In genomic region chr20:3199206-3199605, GRCh38 we compare ENCODE assay signal across 19 cellular contexts. TPM values are rescaled to one million over a fixed set of nuclear protein-coding genes. Genes with fewer than 3 reads are reported as not detected.
DNase-seq lines count a peak whose midpoint lies in the region; ATAC-seq and TF ChIP-seq lines count a peak whose summit lies in the region.
"Had no signal": no experiment of that assay in that cellular context is flagged by ENCODE, and none has a peak within 500 bp of the region (broad histone marks: within the 10 kb centered on the region; RNA-seq: fewer than 3 reads in every experiment).

No MANE protein-coding gene starts in this region.

- CTCF ChIA-PET in activated naive CD4-positive, alpha-beta T cell treated with anti-CD3 and anti-CD28 coated beads, Interleukin-2, amount 10 ng/mL, durations not matched to agents 7 days and 5 days (lab: Charles Lee): interaction anchor here (0.7 kb wide), 1 partner anchor 946 kb away, joined by 4 read pairs; no protein-coding TSS in a partner anchor

- H3K27me3 Mint-ChIP-seq in activated naive CD4-positive, alpha-beta T cell treated with anti-CD3 and anti-CD28 coated beads, Interleukin-2, amount 50 U/mL, for 24 hours: no peaks in the 10 kb centered on the region
- H3K27me3 Mint-ChIP-seq in activated naive CD4-positive, alpha-beta T cell treated with anti-CD3 and anti-CD28 coated beads, Interleukin-2, amount 10 ng/mL, durations not matched to agents 7 days and 5 days: no peaks in the 10 kb centered on the region
- H3K27me3 Mint-ChIP-seq in glutamatergic neuron (ENCODE audit: unreplicated experiment): peaks cover 3% of the 10 kb centered on the region
- H3K27me3 Mint-ChIP-seq in stimulated activated memory B cell treated with anti-CD40 and anti-IgM and Interleukin-4, amounts not matched to agents 10 μg/mL and 1 μg/mL and 100 μg/mL, for 72 hours: no peaks in the 10 kb centered on the region
- H3K27me3 Mint-ChIP-seq: B cell had no signal

- ATAC-seq in stimulated activated memory B cell treated with anti-CD40 and anti-IgM and Interleukin-4, amounts not matched to agents 10 μg/mL and 1 μg/mL and 100 μg/mL, for 72 hours: no peak
- ATAC-seq: HCT116, Right ventricle myocardium inferior had no signal

- H3K36me3 Mint-ChIP-seq in activated naive CD4-positive, alpha-beta T cell treated with anti-CD3 and anti-CD28 coated beads, Interleukin-2, amount 50 U/mL, for 24 hours: peaks cover 18% of the 10 kb centered on the region
- H3K36me3 Mint-ChIP-seq in activated naive CD4-positive, alpha-beta T cell treated with anti-CD3 and anti-CD28 coated beads, Interleukin-2, amount 10 ng/mL, durations not matched to agents 7 days and 5 days: peaks cover 45% of the 10 kb centered on the region
- H3K36me3 Mint-ChIP-seq in glutamatergic neuron (ENCODE audit: unreplicated experiment): peaks cover 7% of the 10 kb centered on the region
- peaks cover 50% of the 10 kb centered on the region for H3K36me3 Mint-ChIP-seq in stimulated activated memory B cell treated with anti-CD40 and anti-IgM and Interleukin-4, amounts not matched to agents 10 μg/mL and 1 μg/mL and 100 μg/mL, for 72 hours

- no peaks in the 10 kb centered on the region for H3K9me3 Mint-ChIP-seq in activated naive CD4-positive, alpha-beta T cell treated with anti-CD3 and anti-CD28 coated beads, Interleukin-2, amount 50 U/mL, for 24 hours
- H3K9me3 Mint-ChIP-seq in activated naive CD4-positive, alpha-beta T cell treated with anti-CD3 and anti-CD28 coated beads, Interleukin-2, amount 10 ng/mL, durations not matched to agents 7 days and 5 days: no peaks in the 10 kb centered on the region
- peaks cover 2% of the 10 kb centered on the region for H3K9me3 Mint-ChIP-seq in glutamatergic neuron (ENCODE audit: unreplicated experiment)
- H3K9me3 Mint-ChIP-seq in stimulated activated memory B cell treated with anti-CD40 and anti-IgM and Interleukin-4, amounts not matched to agents 10 μg/mL and 1 μg/mL and 100 μg/mL, for 72 hours: no peaks in the 10 kb centered on the region
- H3K9me3 Mint-ChIP-seq: CD14-positive monocyte had no signal

- H3K4me1 Mint-ChIP-seq in activated naive CD4-positive, alpha-beta T cell treated with anti-CD3 and anti-CD28 coated beads, Interleukin-2, amount 50 U/mL, for 24 hours: peaks cover 21% of the 10 kb centered on the region
- peaks cover 31% of the 10 kb centered on the region for H3K4me1 Mint-ChIP-seq in activated naive CD4-positive, alpha-beta T cell treated with anti-CD3 and anti-CD28 coated beads, Interleukin-2, amount 10 ng/mL, durations not matched to agents 7 days and 5 days
- no peaks in the 10 kb centered on the region for H3K4me1 Mint-ChIP-seq in glutamatergic neuron (ENCODE audit: low read depth, unreplicated experiment)
- H3K4me1 Mint-ChIP-seq in stimulated activated memory B cell treated with anti-CD40 and anti-IgM and Interleukin-4, amounts not matched to agents 10 μg/mL and 1 μg/mL and 100 μg/mL, for 72 hours: peaks cover 25% of the 10 kb centered on the region

- DNase-seq in activated naive CD4-positive, alpha-beta T cell treated with anti-CD3 and anti-CD28 coated beads, Interleukin-2, amount 10 ng/mL, durations not matched to agents 7 days and 5 days: no peak
- DNase-seq in D341Med (ENCODE audit: low spot score) (peak; percentile 5), glutamatergic neuron (no peak), NCI-H774 (lab: John Stamatoyannopoulos, UW) (no peak), NCI-H1092 treated with DMSO at 0.1 percent for 48 hours (lab: John Stamatoyannopoulos, UW) (no peak)
- DNase-seq in activated CD4-positive, alpha-beta T cell treated with anti-CD3 and anti-CD28 coated beads for 1 hour: no peak
- DNase-seq: DMS79, IMR-90, NCI-H1105 treated with DMSO at 0.1 percent for 48 hours, NCI-H2081, NCI-H2171 treated with DMSO at 0.1 percent for 48 hours, NCI-H524 treated with DMSO at 0.1 percent for 48 hours, OCI-M1 had no signal

- no peak overlapping the region for H3K4me3 Mint-ChIP-seq in activated naive CD4-positive, alpha-beta T cell treated with anti-CD3 and anti-CD28 coated beads, Interleukin-2, amount 50 U/mL, for 24 hours
- H3K4me3 Mint-ChIP-seq in activated naive CD4-positive, alpha-beta T cell treated with anti-CD3 and anti-CD28 coated beads, Interleukin-2, amount 10 ng/mL, durations not matched to agents 7 days and 5 days: no peak overlapping the region
- peak overlapping the region; percentile 13 for H3K4me3 Mint-ChIP-seq in glutamatergic neuron (ENCODE audit: unreplicated experiment)
- H3K4me3 Mint-ChIP-seq in stimulated activated memory B cell treated with anti-CD40 and anti-IgM and Interleukin-4, amounts not matched to agents 10 μg/mL and 1 μg/mL and 100 μg/mL, for 72 hours: no peak overlapping the region
- H3K4me3 Mint-ChIP-seq: B cell had no signal

- TF ChIP-seq CTCF in glutamatergic neuron (IDR thresholded peaks at IDR 0.05; ENCODE audit: partially characterized antibody, unreplicated experiment): no peak

- H3K27ac Mint-ChIP-seq in activated naive CD4-positive, alpha-beta T cell treated with anti-CD3 and anti-CD28 coated beads, Interleukin-2, amount 50 U/mL, for 24 hours: peak overlapping the region; percentile 13
- H3K27ac Mint-ChIP-seq in activated naive CD4-positive, alpha-beta T cell treated with anti-CD3 and anti-CD28 coated beads, Interleukin-2, amount 10 ng/mL, durations not matched to agents 7 days and 5 days: no peak overlapping the region
- H3K27ac Mint-ChIP-seq in glutamatergic neuron (ENCODE audit: unreplicated experiment): no peak overlapping the region
- peak overlapping the region; percentile 25 for H3K27ac Mint-ChIP-seq in stimulated activated memory B cell treated with anti-CD40 and anti-IgM and Interleukin-4, amounts not matched to agents 10 μg/mL and 1 μg/mL and 100 μg/mL, for 72 hours
- H3K27ac Mint-ChIP-seq: B cell had no signal

RNA-seq across cellular contexts. Expression of gene DDRGK1, which starts 5.3 kb away (rescaled TPM):
- 59.3 TPM for total RNA-seq in glutamatergic neuron (ENCODE audit: unreplicated experiment)

RNA-seq across cellular contexts. Expression of gene ITPA, which starts 10.1 kb away (rescaled TPM):
- 72.1 TPM for total RNA-seq in glutamatergic neuron (ENCODE audit: unreplicated experiment)

RNA-seq across cellular contexts. Expression of gene LZTS3, which starts 25.9 kb away (rescaled TPM):
- total RNA-seq in glutamatergic neuron (ENCODE audit: unreplicated experiment): 56.8 TPM

RNA-seq across cellular contexts. Expression of gene FASTKD5, which starts 39.5 kb away (rescaled TPM):
- total RNA-seq in glutamatergic neuron (ENCODE audit: unreplicated experiment): 19.5 TPM

RNA-seq across cellular contexts. Expression of gene UBOX5, which starts 39.5 kb away (rescaled TPM):
- total RNA-seq in glutamatergic neuron (ENCODE audit: unreplicated experiment): 8.6 TPM

Comparison
In these comparisons a context has a peak if more than half of its experiments do, and no peak if none do; other contexts are left out.
1. H3K27ac Mint-ChIP-seq: peak in activated naive CD4-positive, alpha-beta T cell treated with anti-CD3 and anti-CD28 coated beads, Interleukin-2, amount 50 U/mL, for 24 hours (single experiment) and stimulated activated memory B cell treated with anti-CD40 and anti-IgM and Interleukin-4, amounts not matched to agents 10 μg/mL and 1 μg/mL and 100 μg/mL, for 72 hours (single experiment); none in activated naive CD4-positive, alpha-beta T cell treated with anti-CD3 and anti-CD28 coated beads, Interleukin-2, amount 10 ng/mL, durations not matched to agents 7 days and 5 days (single experiment) and glutamatergic neuron (single experiment).